ENCODE assay signal across 7 cellular contexts in the genomic region with DNA sequence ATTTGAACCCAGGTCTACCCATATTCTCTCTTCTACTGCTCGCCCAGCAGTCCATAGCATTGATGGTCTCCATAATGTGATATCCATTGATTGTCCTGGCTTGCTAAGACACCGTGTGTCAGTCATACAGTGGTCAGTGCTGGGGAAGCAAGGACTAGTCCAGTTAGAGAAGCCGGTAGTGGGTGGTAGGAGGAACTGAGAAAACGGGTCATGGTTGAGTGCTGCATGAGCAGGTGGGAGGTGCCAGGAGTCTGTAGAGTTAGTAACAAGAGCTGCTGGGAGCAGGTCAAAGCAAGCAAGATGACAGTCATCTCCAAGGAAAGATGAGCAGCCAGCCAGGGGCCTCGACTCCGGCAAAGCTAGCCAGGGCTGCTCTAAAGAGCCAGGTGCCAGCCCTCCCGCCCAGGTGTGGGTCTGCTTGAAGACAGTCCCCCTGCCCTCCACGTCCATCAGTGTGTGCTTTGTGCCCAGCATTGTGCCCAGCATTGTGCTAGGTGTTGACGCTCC. TPM values are rescaled to one million over a fixed set of nuclear protein-coding genes. Genes with fewer than 3 reads are reported as not detected.
A peak's percentile ranks its signal among the peaks of the same experiment; 100 is the strongest.
DNase-seq lines count a peak whose midpoint lies in the region; ATAC-seq, FAIRE-seq and TF ChIP-seq lines count a peak whose summit lies in the region.

No MANE protein-coding gene starts in this region.

- peaks cover 1% of the 10 kb centered on the region for H3K27me3 Mint-ChIP-seq in IgD-negative memory B cell

- peak; percentile 89 for DNase-seq in bronchial epithelial cell (ENCODE audit: low read depth)
- DNase-seq in tibial artery = no peak
- no peak for DNase-seq in medulla oblongata (ENCODE audit: extremely low spot score)

- H3K36me3 ChIP-seq in bronchial epithelial cell (ENCODE audit: control insufficient read depth, insufficient read depth, low read length) (no peaks in the 10 kb centered on the region), stomach smooth muscle (ENCODE audit: control insufficient read depth in 2 of 2, insufficient read depth in 2 of 2, low read length in 2 of 2) (no peaks in the 10 kb centered on the region), tibial artery (no peaks in the 10 kb centered on the region)

- H3K4me3 Mint-ChIP-seq in IgD-negative memory B cell = peak overlapping the region; percentile 73 to 84 (median 78)

- H3K4me1 Mint-ChIP-seq in IgD-negative memory B cell = peaks cover 39 to 62% (median 46%) of the 10 kb centered on the region in 3 donors

- H3K4me3 ChIP-seq in bronchial epithelial cell (ENCODE audit: low read depth, low read length) (no peak overlapping the region), stomach smooth muscle (ENCODE audit: low read length in 2 of 2) (no peak overlapping the region), tibial artery (no peak overlapping the region)

- H3K36me3 Mint-ChIP-seq in IgD-negative memory B cell = peaks cover 3% of the 10 kb centered on the region

- H3K9me3 Mint-ChIP-seq in IgD-negative memory B cell = no peaks in the 10 kb centered on the region

- H3K27ac ChIP-seq in stomach smooth muscle (ENCODE audit: low read length) (peak overlapping the region; percentile 82), tibial artery (no peak overlapping the region)

- peak overlapping the region; percentile 97 to 100 (median 100) for H3K27ac Mint-ChIP-seq in IgD-negative memory B cell

- ATAC-seq in GM18508 (IDR thresholded peaks at IDR 0.05; ENCODE audit: insufficient read depth, unreplicated experiment) (peak; percentile 39), GM21526 (IDR thresholded peaks at IDR 0.05; ENCODE audit: low FRiP score, unreplicated experiment) (peak; percentile 69)

- intact Hi-C loops in tibial artery (cut with DNase I; ENCODE audit: low total_unique reads) = no loop called here

- H3K4me1 ChIP-seq in stomach smooth muscle (ENCODE audit: control insufficient read depth, insufficient read depth, low read length) (peaks cover 34% of the 10 kb centered on the region), tibial artery (peaks cover 0 to 20% (median 7%) of the 10 kb centered on the region in 4 donors)

- TF ChIP-seq CTCF in bronchial epithelial cell (IDR thresholded peaks at IDR 0.05; ENCODE audit: insufficient read depth, low read length, severe bottlenecking) (no peak), tibial artery (IDR thresholded peaks at IDR 0.05) (no peak)

- no peak overlapping the region for H3K9ac ChIP-seq in stomach smooth muscle (ENCODE audit: low read length in 2 of 2)

- no peaks in the 10 kb centered on the region for H3K27me3 ChIP-seq in bronchial epithelial cell (ENCODE audit: control insufficient read depth, insufficient read depth, low read length)
- H3K27me3 ChIP-seq in stomach smooth muscle (ENCODE audit: control insufficient read depth in 1 of 2, insufficient read depth in 2 of 2, low read length in 2 of 2) = no peaks in the 10 kb centered on the region
- H3K27me3 ChIP-seq in tibial artery = no peaks in the 10 kb centered on the region

- H3K9me3 ChIP-seq in stomach smooth muscle (ENCODE audit: control insufficient read depth in 2 of 2, low read length in 2 of 2) = no peaks in the 10 kb centered on the region
- no peaks in the 10 kb centered on the region for H3K9me3 ChIP-seq in tibial artery

- no peak for FAIRE-seq in bronchial epithelial cell (lab: Jason Lieb, UNC)

RNA-seq across cellular contexts. Expression of a gene that starts 29.5 kb away (rescaled TPM):
- 42.7 TPM for polyA plus RNA-seq in IgD-negative memory B cell
- total RNA-seq in bronchial epithelial cell = 83.2 and 83.3 TPM in 2 replicates
